In genomic region chr16:30949655-30950515, GRCh38 we compare ENCODE assay signal across 8 cellular contexts. TPM values are rescaled to one million over a fixed set of nuclear protein-coding genes. Genes with fewer than 3 reads are reported as not detected.
DNase-seq lines count a peak whose midpoint lies in the region; ATAC-seq, FAIRE-seq and TF ChIP-seq lines count a peak whose summit lies in the region.

No MANE protein-coding gene starts in this region.

- peak overlapping the region; percentile 71 for H3K4me3 ChIP-seq in GM08714 (ENCODE audit: low read length)
- peak overlapping the region; percentile 83 to 90 for H3K4me3 ChIP-seq in muscle layer of colon (ENCODE audit: low read depth in 1 of 2, low read length in 2 of 2)

- no peaks in the 10 kb centered on the region for H3K9me3 ChIP-seq in muscle layer of colon (ENCODE audit: low read length)

- no peak overlapping the region for H3K27ac Mint-ChIP-seq in WTC11

- CTCF ChIA-PET in WTC11 (lab: Charles Lee), result interaction anchor here (0.7 to 1.8 kb wide), 9 partner anchors 8 to 909 kb away, joined by 3 to 6 read pairs (median 4); partner anchors contain the start of gene HSD3B7

- no peak for TF ChIP-seq CTCF in WTC11 (IDR thresholded peaks at IDR 0.05)

- peaks cover 5% of the 10 kb centered on the region for H3K36me3 ChIP-seq in muscle layer of colon (ENCODE audit: insufficient read depth, low read length)

- POLR2A ChIA-PET in WTC11 (lab: Charles Lee), result interaction anchor here (0.5 kb wide), 1 partner anchor 57 kb away, joined by 3 read pairs; no protein-coding TSS in a partner anchor

- TF ChIP-seq POLR2A in erythroblast (IDR thresholded peaks at IDR 0.05; ENCODE audit: low read length), result peak; percentile 99

- peaks cover 7% of the 10 kb centered on the region for H3K36me3 Mint-ChIP-seq in WTC11

- peak overlapping the region; percentile 94 for H3K27ac ChIP-seq in muscle layer of colon (ENCODE audit: low read depth, low read length)

- H3K27me3 ChIP-seq in muscle layer of colon (ENCODE audit: control insufficient read depth in 1 of 2, insufficient read depth in 2 of 2, low read length in 2 of 2), result no peaks in the 10 kb centered on the region

- ATAC-seq in GM21717 (IDR thresholded peaks at IDR 0.05; ENCODE audit: unreplicated experiment) (peak; percentile 47), WTC11 (peak; percentile 2)

- DNase-seq in M059J (ENCODE audit: low read depth) (peak; percentile 94), WTC11 (ENCODE audit: low spot score) (peak; percentile 50), erythroblast (lab: John Stamatoyannopoulos, UW) (peak; percentile 92 to 93), urothelium cell line (ENCODE audit: low spot score) (peak; percentile 57), OCI-M2 (lab: John Stamatoyannopoulos, UW; ENCODE audit: unreplicated experiment) (no peak)

- no peak for FAIRE-seq in urothelium cell line (lab: Jason Lieb, UNC)

- H3K4me1 ChIP-seq in muscle layer of colon (ENCODE audit: insufficient read depth, low read length), result peaks cover 31% of the 10 kb centered on the region

- H3K9ac ChIP-seq in muscle layer of colon (ENCODE audit: low read length), result peak overlapping the region; percentile 74

- H3K4me1 Mint-ChIP-seq in WTC11, result peaks cover 25% of the 10 kb centered on the region

- no peaks in the 10 kb centered on the region for H3K9me3 Mint-ChIP-seq in WTC11

- H3K27me3 Mint-ChIP-seq in WTC11 (ENCODE audit: low read depth), result no peaks in the 10 kb centered on the region

- peak overlapping the region; percentile 85 for H3K4me3 Mint-ChIP-seq in WTC11

TF ChIP-seq in WTC11, 78 proteins besides CTCF, POLR2A, EP300 and RAD21:
- TF ChIP-seq ETV6 (CRISPR knock-in tag; IDR thresholded peaks at IDR 0.05), result no peak
- no peak for TF ChIP-seq ZNF138 (CRISPR knock-in tag; conservative IDR thresholded peaks at IDR 0.05)
- TF ChIP-seq ESRRA (CRISPR knock-in tag; IDR thresholded peaks at IDR 0.05; ENCODE audit: borderline replicate concordance), result no peak
- TF ChIP-seq ZBTB43 (CRISPR knock-in tag; IDR thresholded peaks at IDR 0.05), result no peak
- peak; percentile 56 for TF ChIP-seq SP1 (CRISPR knock-in tag; conservative IDR thresholded peaks at IDR 0.05)
- TF ChIP-seq SMAD3 (CRISPR knock-in tag; IDR thresholded peaks at IDR 0.05; ENCODE audit: borderline replicate concordance), result 0 out of 2 replicates have a peak, but pooled peaks have one; percentile 47

RNA-seq across cellular contexts. Expression of gene ORAI3, which starts 1.0 kb away (rescaled TPM):
- total RNA-seq in M059J (2014; rRNA removed; shearing (Covaris generic)), result 46.0 and 58.5 TPM in 2 replicates
- 10.8 to 13.5 TPM (median 13.2 TPM) in 3 replicates for total RNA-seq in WTC11 (2021)

RNA-seq across cellular contexts. Expression of gene SETD1A, which starts 7.7 kb away (rescaled TPM):
- 1.4 and 3.9 TPM in 2 replicates for total RNA-seq in M059J (2014; rRNA removed; shearing (Covaris generic))
- 29.3 to 31.1 TPM (median 29.4 TPM) in 3 replicates for total RNA-seq in WTC11 (2021)

RNA-seq across cellular contexts. Expression of gene FBXL19, which starts 26.5 kb away (rescaled TPM):
- 10.5 and 16.8 TPM in 2 replicates for total RNA-seq in M059J (2014; rRNA removed; shearing (Covaris generic))
- 79.0 to 84.9 TPM (median 84.3 TPM) in 3 replicates for total RNA-seq in WTC11 (2021)

RNA-seq across cellular contexts. Expression of gene HSD3B7, which starts 35.1 kb away (rescaled TPM):
- total RNA-seq in M059J (2014; rRNA removed; shearing (Covaris generic)), result 7.0 and 8.2 TPM in 2 replicates
- 4.1 to 4.5 TPM (median 4.5 TPM) in 3 replicates for total RNA-seq in WTC11 (2021)

RNA-seq across cellular contexts. Expression of gene CTF1, which starts 53.5 kb away (rescaled TPM):
- total RNA-seq in M059J (2014; rRNA removed; shearing (Covaris generic)), result 0.42 TPM in 1 of 2 replicates, not detected in the other
- 1.4 to 1.9 TPM (median 1.6 TPM) in 3 replicates for total RNA-seq in WTC11 (2021)
